In genomic region chr17:81309140-81309858, GRCh38 we compare ENCODE assay signal across 8 cellular contexts. TPM values are rescaled to one million over a fixed set of nuclear protein-coding genes. Genes with fewer than 3 reads are reported as not detected.
DNase-seq lines count a peak whose midpoint lies in the region; FAIRE-seq and TF ChIP-seq lines count a peak whose summit lies in the region.

No MANE protein-coding gene starts in this region.

- POLR2A ChIA-PET in AG04450 (lab: Yijun Ruan, JAX) = interaction anchor here (0.6 to 0.8 kb wide), 2 partner anchors 86 to 201 kb away, joined by 4 to 5 read pairs; partner anchors contain the start of gene BAHCC1

- H3K4me3 ChIP-seq in AG04450 (ENCODE audit: low read depth, low read length) = no peak overlapping the region
- peak overlapping the region; percentile 37 to 42 for H3K4me3 ChIP-seq in kidney (ENCODE audit: low read length in 2 of 2)

- H3K9me3 ChIP-seq in AG04450 (ENCODE audit: control insufficient read depth, insufficient read depth, low read length) (no peaks in the 10 kb centered on the region; the same call in 1 of the 2 replicates), kidney (ENCODE audit: control insufficient read depth in 1 of 2, low read length in 2 of 2) (no peaks in the 10 kb centered on the region)

- CTCF ChIA-PET in AG04450 (lab: Charles Lee) = interaction anchor here (0.6 to 1.4 kb wide), 7 partner anchors 11 to 187 kb away, joined by 3 to 12 read pairs (median 3); no protein-coding TSS in a partner anchor

- H3K27ac ChIP-seq in AG04450 (ENCODE audit: low read depth, low read length) (no peak overlapping the region), kidney (ENCODE audit: low read depth in 2 of 2, low read length in 2 of 2) (peak overlapping the region; percentile 61 to 68)

- H3K9ac ChIP-seq in kidney (ENCODE audit: low read length in 2 of 2) = peak overlapping the region; percentile 43 to 72

- DNase-seq in AG04450 (ENCODE audit: low read depth, low spot score) (no peak), RCC 7860 (ENCODE audit: low spot score) (peak; percentile 34), cerebellum (ENCODE audit: low spot score) (peak; percentile 31), kidney (peak; percentile 95), COR-L47 (lab: John Stamatoyannopoulos, UW) (no peak), NCI-H2107 (lab: John Stamatoyannopoulos, UW) (no peak)
- peak; percentile 23 to 27 for DNase-seq in stimulated activated CD4-positive, alpha-beta T cell treated with anti-CD3 and anti-CD28 coated beads, Interleukin-4, amount 100 ng/mL, for 48 hours (ENCODE audit: low read depth in 2 of 2)

- TF ChIP-seq CTCF in AG04450 (IDR thresholded peaks at IDR 0.05; ENCODE audit: low read depth, low read length) = peak; percentile 54
- TF ChIP-seq CTCF in GM12874 (IDR thresholded peaks at IDR 0.05; ENCODE audit: insufficient read depth, low read depth, low read length) = 0 out of 2 replicates have a peak, but pooled peaks have one; percentile 16
- peak; percentile 58 for TF ChIP-seq CTCF in kidney (IDR thresholded peaks at IDR 0.05; ENCODE audit: borderline replicate concordance, extremely low read depth, insufficient read depth)

- intact Hi-C loops in kidney (cut with DNase I) = no loop called here

- H3K27me3 ChIP-seq in AG04450 (ENCODE audit: control insufficient read depth, insufficient read depth, low read length) = peaks cover 17% of the 10 kb centered on the region

- H3K4me1 ChIP-seq in kidney (ENCODE audit: control insufficient read depth in 1 of 2, insufficient read depth in 1 of 2, low read depth in 1 of 2, low read length in 2 of 2) = peaks cover 6 to 9% of the 10 kb centered on the region in 2 donors

- H3K36me3 ChIP-seq in kidney (ENCODE audit: control insufficient read depth in 1 of 2, insufficient read depth in 2 of 2, low read length in 2 of 2) = no peaks in the 10 kb centered on the region

- FAIRE-seq in RCC 7860 (lab: Jason Lieb, UNC) (no peak), kidney (lab: Jason Lieb, UNC) (peak; percentile 17)

RNA-seq across cellular contexts. Expression of gene SLC38A10, which starts 14.2 kb away (rescaled TPM):
- polyA plus RNA-seq in AG04450 (2011; rRNA removed) (29.3 and 40.8 TPM in 2 replicates), kidney (ENCODE audit: insufficient read depth, low read depth, low replicate concordance) (72.7 TPM)
- 50.3 and 59.9 TPM in 2 replicates for polyA minus RNA-seq in AG04450 (2011; rRNA and poly(A)+ RNA removed)
- total RNA-seq in cerebellum (20.4 TPM), kidney (89.7 TPM)

Comparison
In these comparisons a context has a peak if more than half of its experiments do, and no peak if none do; other contexts are left out.
1. DNase-seq: peak in RCC 7860 (single experiment), cerebellum (single experiment), kidney (single experiment) and stimulated activated CD4-positive, alpha-beta T cell treated with anti-CD3 and anti-CD28 coated beads, Interleukin-4, amount 100 ng/mL, for 48 hours (2 of 2); none in AG04450 (single experiment), COR-L47 (single experiment) and NCI-H2107 (single experiment).
2. Peak in every context shown above with its lines, with median percentiles within 50 percentile points of each other: CTCF ChIP-seq.